Comparison of ENCODE assay signal across 1 cellular context in genomic region chr12:95790912-95791849, GRCh38.
TF ChIP-seq lines count a peak whose summit lies in the region.

No MANE protein-coding gene starts in this region.

TF ChIP-seq in WTC11, 78 proteins besides CTCF, POLR2A, EP300 and RAD21 (continued from another document):
- TF ChIP-seq JUN (CRISPR knock-in tag; IDR thresholded peaks at IDR 0.05) (no peak), CREB1 (CRISPR knock-in tag; IDR thresholded peaks at IDR 0.05) (no peak), NFE2L1 (CRISPR knock-in tag; IDR thresholded peaks at IDR 0.05) (no peak), ZNF396 (CRISPR knock-in tag; IDR thresholded peaks at IDR 0.05; ENCODE audit: borderline replicate concordance) (no peak), TCF7 (CRISPR knock-in tag; IDR thresholded peaks at IDR 0.05; ENCODE audit: low read depth) (no peak), NFYB (CRISPR knock-in tag; conservative IDR thresholded peaks at IDR 0.05; ENCODE audit: low read depth) (no peak), ZNF263 (CRISPR knock-in tag; IDR thresholded peaks at IDR 0.05; ENCODE audit: low read depth) (no peak), CDX4 (CRISPR knock-in tag; IDR thresholded peaks at IDR 0.05; ENCODE audit: borderline replicate concordance) (no peak), KAT7 (CRISPR knock-in tag; IDR thresholded peaks at IDR 0.05; ENCODE audit: borderline replicate concordance) (no peak), SOX15 (CRISPR knock-in tag; IDR thresholded peaks at IDR 0.05) (no peak), GRHL2 (CRISPR knock-in tag; IDR thresholded peaks at IDR 0.05; ENCODE audit: insufficient replicate concordance, severe bottlenecking) (no peak), HMGXB4 (CRISPR knock-in tag; IDR thresholded peaks at IDR 0.05) (0 out of 2 replicates have a peak, but pooled peaks have one; percentile 28), ETV6 (CRISPR knock-in tag; IDR thresholded peaks at IDR 0.05) (no peak), ZNF416 (CRISPR knock-in tag; IDR thresholded peaks at IDR 0.05) (no peak)
